Comparison of ENCODE assay signal across 8 cellular contexts in genomic region chr1:11655263-11656079, GRCh38. TPM values are rescaled to one million over a fixed set of nuclear protein-coding genes. Genes with fewer than 3 reads are reported as not detected.
DNase-seq lines count a peak whose midpoint lies in the region; TF ChIP-seq lines count a peak whose summit lies in the region.

No MANE protein-coding gene starts in this region.

- no peak overlapping the region for H3K27ac Mint-ChIP-seq in nephron progenitor cell

- H3K4me3 ChIP-seq in LNCaP clone FGC (ENCODE audit: low read depth, low read length) (peak overlapping the region; percentile 67), dorsolateral prefrontal cortex (peak overlapping the region; percentile 63 to 89 (median 79))

- peaks cover 56% of the 10 kb centered on the region for H3K27me3 Mint-ChIP-seq in nephron progenitor cell (ENCODE audit: low read depth, poor library complexity)

- no peak for DNase-seq in LNCaP clone FGC (ENCODE audit: low read depth)
- DNase-seq in dorsolateral prefrontal cortex: no peak
- peak; percentile 22 for DNase-seq in nephron progenitor cell
- DNase-seq in superior temporal gyrus (ENCODE audit: extremely low spot score): no peak
- no peak for DNase-seq in D341Med (ENCODE audit: low spot score)
- DNase-seq in COLO668 (lab: John Stamatoyannopoulos, UW; ENCODE audit: unreplicated experiment): no peak
- DNase-seq in HK-2 (ENCODE audit: unreplicated experiment): no peak

- H3K27ac ChIP-seq in C4-2B (peak overlapping the region; percentile 52), dorsolateral prefrontal cortex (peak overlapping the region in 49 of 59 donors; percentile 8 to 94 (median 70))

- no peaks in the 10 kb centered on the region for H3K9me3 Mint-ChIP-seq in nephron progenitor cell

- H3K4me3 Mint-ChIP-seq in nephron progenitor cell: peak overlapping the region; percentile 75

- H3K27me3 ChIP-seq in dorsolateral prefrontal cortex: no peaks in the 10 kb centered on the region

- intact Hi-C loops in dorsolateral prefrontal cortex (cut with DNase I): no loop called here

- no peak for TF ChIP-seq CTCF in C4-2B (conservative IDR thresholded peaks at IDR 0.05)
- TF ChIP-seq CTCF in LNCaP clone FGC (IDR thresholded peaks at IDR 0.05; ENCODE audit: control insufficient read depth, extremely low read depth, insufficient read depth): no peak
- no peak for TF ChIP-seq CTCF in dorsolateral prefrontal cortex (IDR thresholded peaks at IDR 0.05 in 54 of 56, conservative IDR thresholded peaks at IDR 0.05 in 2 of 56; ENCODE audit: low read depth in 1 of 56, partially characterized antibody in 56 of 56)
- TF ChIP-seq CTCF in nephron progenitor cell (IDR thresholded peaks at IDR 0.05): no peak

- peaks cover under 1% of the 10 kb centered on the region for H3K36me3 Mint-ChIP-seq in nephron progenitor cell (ENCODE audit: low read depth)

- H3K4me1 Mint-ChIP-seq in nephron progenitor cell: peaks cover 24% of the 10 kb centered on the region

RNA-seq across cellular contexts. Expression of gene FBXO44, which starts 0.8 kb away (rescaled TPM):
- 100 to 1,000 TPM in 118 of 120 experiments, 10 to 100 TPM in 2; 87.8 to 227 (median 169) TPM for total RNA-seq in dorsolateral prefrontal cortex

RNA-seq across cellular contexts. Expression of gene FBXO2, which starts 1.2 kb away (rescaled TPM):
- total RNA-seq in dorsolateral prefrontal cortex: 100 to 1,000 TPM in 116 of 120 experiments, 10 to 100 TPM in 4; 88.8 to 412 (median 152) TPM

RNA-seq across cellular contexts. Expression of gene FBXO6, which starts 8.5 kb away (rescaled TPM):
- total RNA-seq in dorsolateral prefrontal cortex: 10 to 100 TPM in 25 of 120 experiments, 1 to 10 TPM in 95; 3.9 to 15.3 (median 8.3) TPM

RNA-seq across cellular contexts. Expression of gene MAD2L2, which starts 25.5 kb away (rescaled TPM):
- total RNA-seq in dorsolateral prefrontal cortex: 10 to 100 TPM; 15.8 to 42.3 (median 25.8) TPM

RNA-seq across cellular contexts. Expression of gene DRAXIN, which starts 36.0 kb away (rescaled TPM):
- total RNA-seq in dorsolateral prefrontal cortex: 1 to 10 TPM in 59 of 120 experiments, under 1 TPM in 61; 0.26 to 3.8 (median 0.99) TPM
